ENCODE assay signal across 17 cellular contexts in the genomic region with DNA sequence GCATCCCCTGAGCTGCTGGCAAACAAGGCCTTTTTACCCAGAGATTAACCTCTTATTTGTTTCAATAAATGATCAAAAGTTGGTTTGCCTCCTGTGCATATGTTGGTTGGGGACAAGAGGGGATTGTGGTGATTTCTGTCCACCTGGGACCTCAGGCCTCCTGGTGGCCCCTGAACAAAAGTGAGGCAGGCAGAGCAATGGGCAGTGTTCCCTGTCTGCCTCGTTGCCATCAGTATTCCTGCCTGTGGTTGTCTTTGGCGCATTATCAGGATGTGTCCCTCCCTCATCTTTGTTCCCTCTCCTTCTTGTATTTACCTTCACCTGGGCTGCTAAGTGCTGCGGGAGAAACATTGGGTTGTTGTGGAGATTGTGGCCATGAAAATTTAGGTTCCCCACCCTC.
DNase-seq lines count a peak whose midpoint lies in the region; TF ChIP-seq lines count a peak whose summit lies in the region.
"Had no signal": no experiment of that assay in that cellular context is flagged by ENCODE, and none has a peak within 500 bp of the region (broad histone marks: within the 10 kb centered on the region; RNA-seq: fewer than 3 reads in every experiment).

No MANE protein-coding gene starts in this region.

- H3K27me3 Mint-ChIP-seq in endodermal cell (ENCODE audit: insufficient read depth) (peaks cover 4% of the 10 kb centered on the region), immature natural killer cell (ENCODE audit: low read depth in 3 of 3) (peaks cover 2 to 20% (median 2%) of the 10 kb centered on the region in 3 donors)
- H3K27me3 Mint-ChIP-seq: CD4-positive, alpha-beta T cell had no signal

- peak; percentile 37 for TF ChIP-seq CTCF in endodermal cell (conservative IDR thresholded peaks at IDR 0.05)

- H3K36me3 ChIP-seq in KOPT-K1 (ENCODE audit: insufficient read depth, low read length), result no peaks in the 10 kb centered on the region
- H3K36me3 ChIP-seq in endodermal cell (ENCODE audit: control insufficient read depth, insufficient read depth, low read length), result no peaks in the 10 kb centered on the region
- H3K36me3 ChIP-seq: BLaER1 treated with 17β-estradiol and CSF1 and Interleukin-3, amounts not matched to agents 10 nM and 100 nM had no signal

- H3K4me1 ChIP-seq in endodermal cell (ENCODE audit: control insufficient read depth, insufficient read depth, low read length), result no peaks in the 10 kb centered on the region
- H3K4me1 ChIP-seq: A549, Caco-2 had no signal

- H3K9ac ChIP-seq in endodermal cell (ENCODE audit: extremely low read depth, low read length, poor library complexity, severe bottlenecking), result no peak overlapping the region
- H3K9ac ChIP-seq: BLaER1 treated with 17β-estradiol and CSF1 and Interleukin-3, amounts not matched to agents 10 nM and 100 nM had no signal

- no peak overlapping the region for H3K4me3 ChIP-seq in endodermal cell (ENCODE audit: low read length)
- H3K4me3 ChIP-seq: A549; BLaER1 treated with 17β-estradiol and CSF1 and Interleukin-3, amounts not matched to agents 10 nM and 100 nM had no signal

- H3K27ac Mint-ChIP-seq in endodermal cell (no peak overlapping the region), immature natural killer cell (no peak overlapping the region)
- H3K27ac Mint-ChIP-seq: B cell; CD4-positive, alpha-beta T cell; CD8-positive, alpha-beta T cell had no signal

- peak; percentile 5 for DNase-seq in NCI-H748 (lab: John Stamatoyannopoulos, UW; ENCODE audit: unreplicated experiment)
- DNase-seq in NCI-H748 treated with DMSO at 0.1 percent for 48 hours (lab: John Stamatoyannopoulos, UW), result no peak
- peak; percentile 61 for DNase-seq in endodermal cell
- DNase-seq in immature natural killer cell, result no peak
- DNase-seq: AML-193; Caco-2; Calu3; CD4-positive, alpha-beta T cell; CD8-positive, alpha-beta T cell; DMS79 treated with DMSO at 0.1 percent for 48 hours; GF-D8 had no signal

- H3K27me3 ChIP-seq in endodermal cell (ENCODE audit: control insufficient read depth, insufficient read depth, low read length, poor library complexity, severe bottlenecking), result no peaks in the 10 kb centered on the region
- H3K27me3 ChIP-seq: BLaER1 treated with 17β-estradiol and CSF1 and Interleukin-3, amounts not matched to agents 10 nM and 100 nM had no signal

- H3K9me3 Mint-ChIP-seq in endodermal cell, result peaks cover 9% of the 10 kb centered on the region
- H3K9me3 Mint-ChIP-seq in immature natural killer cell, result no peaks in the 10 kb centered on the region
- H3K9me3 Mint-ChIP-seq: CD4-positive, alpha-beta T cell; CD8-positive, alpha-beta T cell had no signal

- 60 to 79% methylated on average over 2 to 3 of the region's 3 CpGs for WGBS in endodermal cell (ENCODE audit: insufficient coverage in 1 of 2, insufficient read length in 1 of 2), 2 experiments

- H3K4me3 Mint-ChIP-seq in endodermal cell, result no peak overlapping the region
- H3K4me3 Mint-ChIP-seq in immature natural killer cell, result no peak overlapping the region
- H3K4me3 Mint-ChIP-seq: B cell; CD4-positive, alpha-beta T cell; CD8-positive, alpha-beta T cell had no signal

- H3K4me1 Mint-ChIP-seq in endodermal cell, result peaks cover 9% of the 10 kb centered on the region
- no peaks in the 10 kb centered on the region for H3K4me1 Mint-ChIP-seq in immature natural killer cell
- H3K4me1 Mint-ChIP-seq: B cell had no signal

- H3K9me3 ChIP-seq in KOPT-K1 (ENCODE audit: insufficient read depth, low read length, poor library complexity, severe bottlenecking), result peaks cover 17% of the 10 kb centered on the region
- no peaks in the 10 kb centered on the region for H3K9me3 ChIP-seq in endodermal cell (ENCODE audit: control insufficient read depth, low read length)
- H3K9me3 ChIP-seq: A549, Caco-2 had no signal

- H3K36me3 Mint-ChIP-seq in endodermal cell (ENCODE audit: low read depth), result no peaks in the 10 kb centered on the region
- H3K36me3 Mint-ChIP-seq in immature natural killer cell, result no peaks in the 10 kb centered on the region
- H3K36me3 Mint-ChIP-seq: CD8-positive, alpha-beta T cell had no signal

- H3K27ac ChIP-seq in KOPT-K1 (ENCODE audit: low read depth, low read length, poor library complexity, severe bottlenecking), result peak overlapping the region; percentile 8
- no peak overlapping the region for H3K27ac ChIP-seq in endodermal cell (ENCODE audit: low read depth, low read length)
- H3K27ac ChIP-seq: 22Rv1; A549; BLaER1 treated with 17β-estradiol and CSF1 and Interleukin-3, amounts not matched to agents 10 nM and 100 nM; C4-2B had no signal

Comparison
In these comparisons a context has a peak if more than half of its experiments do, and no peak if none do; other contexts are left out.
1. DNase-seq: peak in NCI-H748 (single experiment) and endodermal cell (single experiment); none in NCI-H748 treated with DMSO at 0.1 percent for 48 hours (single experiment) and immature natural killer cell (0 of 3).